In the genomic region with DNA sequence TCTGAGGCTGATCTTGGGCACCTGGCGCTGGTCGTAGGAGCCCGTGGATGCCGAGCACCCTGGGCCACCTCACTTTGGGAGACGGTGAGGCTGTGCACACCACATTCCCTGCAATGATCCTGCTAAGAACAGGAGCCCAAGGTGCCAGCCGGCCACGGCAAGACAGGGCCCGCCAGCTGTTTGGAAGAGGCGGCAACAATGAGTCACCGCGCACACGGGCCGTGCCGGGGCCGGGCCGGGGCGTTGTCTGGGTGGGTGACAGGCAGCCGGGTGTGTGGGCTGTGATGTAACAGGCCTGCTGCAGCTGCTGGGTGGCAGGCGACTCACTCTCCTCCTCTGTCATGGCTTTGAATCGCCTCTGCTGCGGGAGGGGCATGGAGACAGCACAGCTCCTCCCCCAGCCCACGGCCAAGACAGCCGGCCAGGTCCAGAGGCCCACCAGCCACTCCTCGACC, we compare ENCODE assay signal across 8 cellular contexts. TPM values are rescaled to one million over a fixed set of nuclear protein-coding genes. Genes with fewer than 3 reads are reported as not detected.
DNase-seq lines count a peak whose midpoint lies in the region; ATAC-seq and TF ChIP-seq lines count a peak whose summit lies in the region.

No MANE protein-coding gene starts in this region.

- no peaks in the 10 kb centered on the region for H3K36me3 ChIP-seq in SJCRH30
- no peaks in the 10 kb centered on the region for H3K36me3 ChIP-seq in adipocyte (ENCODE audit: control insufficient read depth, insufficient read depth, low read length, severe bottlenecking)

- H3K27ac Mint-ChIP-seq in activated T-helper 1 cell treated with anti-CD3 and anti-CD28 coated beads, Interleukin-12 subunit alpha, Interleukin-12 subunit beta, Interleukin-2, Interleukin-4 antibody, amounts not matched to agents 30 ng/mL and 10 ng/mL and 1 ng/mL, durations not matched to agents 14 hours and 24 hours and 36 hours, result no peak overlapping the region

- H3K9ac ChIP-seq in adipocyte (ENCODE audit: low read length), result no peak overlapping the region

- H3K4me1 ChIP-seq in SJCRH30, result peaks cover 30% of the 10 kb centered on the region
- H3K4me1 ChIP-seq in adipocyte (ENCODE audit: control insufficient read depth, insufficient read depth, low read length), result no peaks in the 10 kb centered on the region

- DNase-seq in activated T-helper 1 cell treated with Interleukin-2 at 50 U/mL for 16 hours (ENCODE audit: low read depth) (peak; percentile 50), SJCRH30 (peak; percentile 98 to 99), adipocyte (ENCODE audit: low read depth) (peak; percentile 76), islet precursor cell (peak; percentile 88)
- no peak for DNase-seq in activated T-helper 1 cell treated with anti-CD3 and anti-CD28 coated beads, Interleukin-12 subunit alpha, Interleukin-12 subunit beta, Interleukin-2, Interleukin-4 antibody, amounts not matched to agents 30 ng/mL and 10 ng/mL and 1 ng/mL, durations not matched to agents 14 hours and 24 hours and 36 hours (ENCODE audit: low spot score)
- DNase-seq in stimulated activated CD8-positive, alpha-beta memory T cell treated with anti-CD3 and anti-CD28 coated beads, Interleukin-12 subunit alpha, Interleukin-12 subunit beta, amount 100 ng/mL, for 1 hour (ENCODE audit: low read depth), result peak; percentile 34

- peaks cover 10% of the 10 kb centered on the region for H3K4me1 Mint-ChIP-seq in activated T-helper 1 cell treated with anti-CD3 and anti-CD28 coated beads, Interleukin-12 subunit alpha, Interleukin-12 subunit beta, Interleukin-2, Interleukin-4 antibody, amounts not matched to agents 30 ng/mL and 10 ng/mL and 1 ng/mL, durations not matched to agents 14 hours and 24 hours and 36 hours (ENCODE audit: low read depth)

- ATAC-seq in GM18505 (IDR thresholded peaks at IDR 0.05; ENCODE audit: unreplicated experiment) (no peak), GM19467 (IDR thresholded peaks at IDR 0.05; ENCODE audit: unreplicated experiment) (no peak)

- H3K9me3 Mint-ChIP-seq in activated T-helper 1 cell treated with anti-CD3 and anti-CD28 coated beads, Interleukin-12 subunit alpha, Interleukin-12 subunit beta, Interleukin-2, Interleukin-4 antibody, amounts not matched to agents 30 ng/mL and 10 ng/mL and 1 ng/mL, durations not matched to agents 14 hours and 24 hours and 36 hours, result no peaks in the 10 kb centered on the region

- H3K27me3 Mint-ChIP-seq in activated T-helper 1 cell treated with anti-CD3 and anti-CD28 coated beads, Interleukin-12 subunit alpha, Interleukin-12 subunit beta, Interleukin-2, Interleukin-4 antibody, amounts not matched to agents 30 ng/mL and 10 ng/mL and 1 ng/mL, durations not matched to agents 14 hours and 24 hours and 36 hours (ENCODE audit: insufficient read depth), result peaks cover 18% of the 10 kb centered on the region

- H3K9me3 ChIP-seq in SJCRH30 (replicated peaks) (no peaks in the 10 kb centered on the region), adipocyte (ENCODE audit: control insufficient read depth, low read length) (no peaks in the 10 kb centered on the region)

- no peaks in the 10 kb centered on the region for H3K36me3 Mint-ChIP-seq in activated T-helper 1 cell treated with anti-CD3 and anti-CD28 coated beads, Interleukin-12 subunit alpha, Interleukin-12 subunit beta, Interleukin-2, Interleukin-4 antibody, amounts not matched to agents 30 ng/mL and 10 ng/mL and 1 ng/mL, durations not matched to agents 14 hours and 24 hours and 36 hours (ENCODE audit: low read depth)

- H3K4me3 Mint-ChIP-seq in activated T-helper 1 cell treated with anti-CD3 and anti-CD28 coated beads, Interleukin-12 subunit alpha, Interleukin-12 subunit beta, Interleukin-2, Interleukin-4 antibody, amounts not matched to agents 30 ng/mL and 10 ng/mL and 1 ng/mL, durations not matched to agents 14 hours and 24 hours and 36 hours, result no peak overlapping the region

- no peak for TF ChIP-seq POLR2A in GM18505 (IDR thresholded peaks at IDR 0.05; ENCODE audit: borderline replicate concordance, extremely low read depth, insufficient read depth, insufficient read length)

- intact Hi-C loops in activated T-helper 1 cell treated with anti-CD3 and anti-CD28 coated beads, Interleukin-12 subunit alpha, Interleukin-12 subunit beta, Interleukin-2, Interleukin-4 antibody, amounts not matched to agents 30 ng/mL and 10 ng/mL and 1 ng/mL, durations not matched to agents 14 hours and 24 hours and 36 hours (cut with micrococcal nuclease), result no loop called here

- peaks cover 14% of the 10 kb centered on the region; the same call in 1 of the 2 replicates for H3K27me3 ChIP-seq in SJCRH30
- peaks cover 59% of the 10 kb centered on the region for H3K27me3 ChIP-seq in adipocyte (replicated peaks; ENCODE audit: control insufficient read depth, insufficient read depth, low read length)

- peak overlapping the region; percentile 68 for H3K27ac ChIP-seq in SJCRH30

- peak overlapping the region; percentile 39 for H3K4me3 ChIP-seq in SJCRH30
- H3K4me3 ChIP-seq in adipocyte (ENCODE audit: low read length), result no peak overlapping the region

RNA-seq across cellular contexts. Expression of gene ODC1, which starts 49.7 kb away (rescaled TPM):
- total RNA-seq in activated T-helper 1 cell treated with anti-CD3 and anti-CD28 coated beads, Interleukin-12 subunit alpha, Interleukin-12 subunit beta, Interleukin-2, Interleukin-4 antibody, amounts not matched to agents 30 ng/mL and 10 ng/mL and 1 ng/mL, durations not matched to agents 14 hours and 24 hours and 36 hours, result 235 and 247 TPM in 2 replicates
- total RNA-seq in SJCRH30 (2014; rRNA removed; shearing (Covaris generic)), result 362 and 380 TPM in 2 replicates
